In genomic region chr7:102713691-102714080, GRCh38 we compare ENCODE assay signal across 9 cellular contexts. TPM values are rescaled to one million over a fixed set of nuclear protein-coding genes. Genes with fewer than 3 reads are reported as not detected.
DNase-seq lines count a peak whose midpoint lies in the region; ATAC-seq, FAIRE-seq and TF ChIP-seq lines count a peak whose summit lies in the region.
"Not testable (repeated sequence)": the region's sequence is repeated elsewhere in the genome, so short reads cannot be mapped to it uniquely, and the experiment has no call there.
"Had no signal": no experiment of that assay in that cellular context is flagged by ENCODE, and none has a peak within 500 bp of the region (broad histone marks: within the 10 kb centered on the region; RNA-seq: fewer than 3 reads in every experiment).

No MANE protein-coding gene starts in this region.

- peak; percentile 82 for ATAC-seq in GM18511 (IDR thresholded peaks at IDR 0.05; ENCODE audit: unreplicated experiment)
- ATAC-seq in GM19438 (IDR thresholded peaks at IDR 0.05; ENCODE audit: low read depth, unreplicated experiment): peak; percentile 83
- ATAC-seq in HG03045 (IDR thresholded peaks at IDR 0.05; ENCODE audit: unreplicated experiment): peak; percentile 81
- peak; percentile 68 for ATAC-seq in HG03520 (IDR thresholded peaks at IDR 0.05; ENCODE audit: unreplicated experiment)
- peak; percentile 65 to 72 for ATAC-seq in activated CD4-positive, CD25-positive, alpha-beta regulatory T cell treated with anti-CD3 and anti-CD28 coated beads, Interleukin-2, amount 50 U/mL, for 24 hours
- peak; percentile 79 for ATAC-seq in GM12878

- not testable (repeated sequence) for TF ChIP-seq CTCF in GM12878 (IDR thresholded peaks at IDR 0.05 in 2 of 3, conservative IDR thresholded peaks at IDR 0.05 in 1 of 3; ENCODE audit: control insufficient read depth in 2 of 3, extremely low read depth in 1 of 3, insufficient read depth in 1 of 3, low read depth in 3 of 3, low read length in 3 of 3)

- CTCF ChIA-PET in GM12878 (lab: Yijun Ruan, JAX): not testable (repeated sequence)

- not testable (repeated sequence) for DNase-seq in H54 (ENCODE audit: insufficient read length, low spot score); GM12878 (ENCODE audit: low read depth, low spot score)

- not testable (repeated sequence) for H3K9me3 ChIP-seq in GM12878 (replicated peaks; ENCODE audit: control insufficient read depth, insufficient read depth, low read length)

- peaks cover 21% of the 10 kb centered on the region for H3K4me1 Mint-ChIP-seq in stimulated activated naive CD8-positive, alpha-beta T cell treated with anti-CD3 and anti-CD28 coated beads, Interleukin-15, Interleukin-2, amounts not matched to agents 100 ng/mL and 50 ng/mL, for 24 hours (ENCODE audit: low read depth)

- H3K27me3 ChIP-seq in GM12878 (replicated peaks in 1 of 2; ENCODE audit: control insufficient read depth in 2 of 2, insufficient read depth in 2 of 2, low read length in 1 of 2): not testable (repeated sequence)

- SMC1A ChIA-PET in GM12878 (lab: Charles Lee; ENCODE audit: uncharacterized antibody, unreplicated experiment): not testable (repeated sequence)

- H2AFZ ChIP-seq in GM12878 (ENCODE audit: control insufficient read depth, low read depth, low read length): not testable (repeated sequence)

- H3K4me2 ChIP-seq in GM12878 (ENCODE audit: control insufficient read depth, insufficient read depth): peak overlapping the region; percentile 92; the same call in 1 of the 2 replicates

- FAIRE-seq in H54 (lab: Jason Lieb, UNC) (peak; percentile 100), GM12878 (lab: Jason Lieb, UNC) (peak; percentile 98)

- H3K27ac Mint-ChIP-seq in stimulated activated naive CD8-positive, alpha-beta T cell treated with anti-CD3 and anti-CD28 coated beads, Interleukin-15, Interleukin-2, amounts not matched to agents 100 ng/mL and 50 ng/mL, for 24 hours: peak overlapping the region; percentile 76

- intact Hi-C loops in GM12878 (cut with micrococcal nuclease; ENCODE audit: unreplicated experiment): not testable (repeated sequence)

- not testable (repeated sequence) for H3K9ac ChIP-seq in GM12878 (ENCODE audit: control insufficient read depth, insufficient read depth, low read length)

- H3K4me3 ChIP-seq in GM12878: peak overlapping the region; percentile 59; the same call in 1 of the 2 replicates

- BruUV-seq in GM12878 (replicated peaks; lab: Mats Ljungman, UMichigan): not testable (repeated sequence)

- H3K36me3 ChIP-seq in GM12878 (ENCODE audit: control insufficient read depth in 2 of 2, insufficient read depth in 2 of 2, low read length in 1 of 2): not testable (repeated sequence)

- H3K36me3 Mint-ChIP-seq in stimulated activated naive CD8-positive, alpha-beta T cell treated with anti-CD3 and anti-CD28 coated beads, Interleukin-15, Interleukin-2, amounts not matched to agents 100 ng/mL and 50 ng/mL, for 24 hours (ENCODE audit: low read depth): not testable (repeated sequence)

- H3K27me3 Mint-ChIP-seq in stimulated activated naive CD8-positive, alpha-beta T cell treated with anti-CD3 and anti-CD28 coated beads, Interleukin-15, Interleukin-2, amounts not matched to agents 100 ng/mL and 50 ng/mL, for 24 hours: not testable (repeated sequence)

- WGBS in GM12878 (ENCODE audit: insufficient coverage, insufficient replicate concordance, low lambda C conversion rate, missing lambda C conversion rate): no CpG with 5 or more reads among the region's 1 CpG

- H3K4me3 Mint-ChIP-seq in stimulated activated naive CD8-positive, alpha-beta T cell treated with anti-CD3 and anti-CD28 coated beads, Interleukin-15, Interleukin-2, amounts not matched to agents 100 ng/mL and 50 ng/mL, for 24 hours: peak overlapping the region; percentile 38

- in situ Hi-C loops in GM12878 (cut with MboI): not testable (repeated sequence)

- TF ChIP-seq POLR2A in H54 (IDR thresholded peaks at IDR 0.05; ENCODE audit: low read depth, low read length); GM12878 (IDR thresholded peaks at IDR 0.05; ENCODE audit: low read depth, low read length): not testable (repeated sequence)

- RAD21 ChIA-PET in GM12878 (lab: Charles Lee; ENCODE audit: unreplicated experiment): not testable (repeated sequence)

- not testable (repeated sequence) for H3K79me2 ChIP-seq in GM12878 (ENCODE audit: control insufficient read depth, insufficient read depth, low read length)

- H3K4me1 ChIP-seq in GM12878 (ENCODE audit: control insufficient read depth, insufficient read depth, low read length): not testable (repeated sequence)

- not testable (repeated sequence) for TF ChIP-seq EP300 in GM12878 (IDR thresholded peaks at IDR 0.05; ENCODE audit: borderline replicate concordance in 1 of 2, control insufficient read depth in 1 of 2, low read depth in 2 of 2, low read length in 2 of 2)

- not testable (repeated sequence) for H3K9me3 Mint-ChIP-seq in stimulated activated naive CD8-positive, alpha-beta T cell treated with anti-CD3 and anti-CD28 coated beads, Interleukin-15, Interleukin-2, amounts not matched to agents 100 ng/mL and 50 ng/mL, for 24 hours

- not testable (repeated sequence) for H4K20me1 ChIP-seq in GM12878 (ENCODE audit: control insufficient read depth, insufficient read depth)

- not testable (repeated sequence) for TF ChIP-seq RAD21 in GM12878 (IDR thresholded peaks at IDR 0.05; ENCODE audit: insufficient read depth, low read depth, low read length)

- peak overlapping the region; percentile 90; the same call in 1 of the 2 replicates for H3K27ac ChIP-seq in GM12878 (ENCODE audit: control insufficient read depth, insufficient read depth)

- POLR2A ChIA-PET in GM12878 (lab: Charles Lee): not testable (repeated sequence)

RNA-seq across cellular contexts. Expression of gene FAM185A, which starts 35.1 kb away (rescaled TPM):
- 47.0 and 52.3 TPM in 2 replicates for total RNA-seq in GM12878 (2013; cell fraction: nucleolus; rRNA removed)
- total RNA-seq in GM12878 (2014; rRNA removed) (12.8 and 14.9 TPM in 2 replicates), GM12878 (2014; rRNA removed; fragmentation: Illumina TruSeq; extraction: Trizol) (7.8 and 11.6 TPM in 2 replicates), GM12878 (2021) (8.0 and 10.3 TPM in 2 replicates)
- polyA plus RNA-seq in GM12878 (2011; ENCODE audit: low read depth): 2.5 TPM
- polyA plus RNA-seq in GM12878 (2011; rRNA removed) (9.1 and 14.5 TPM in 2 replicates), GM12878 (2014; fragmentation: Illumina TruSeq; extraction: Trizol) (7.1 and 12.7 TPM in 2 replicates), GM12878 (2014; fragmentation: Nextera tagmentation; extraction: Ambion mirVana) (1 to 10 TPM; 1.9 to 2.2 TPM), GM12878 (2014; rRNA removed) (9.6 TPM in 2 replicates), GM12878 (2016; fragmentation: Nextera tagmentation; extraction: Ambion mirVana) (10 to 100 TPM in 1 of 2 experiments, 1 to 10 TPM in 1; 9.7 to 10.7 TPM)
- polyA plus RNA-seq in GM12878 (2011; cell fraction: cytosol; rRNA removed): 5.3 and 8.6 TPM in 2 replicates
- 12.7 and 18.3 TPM in 2 replicates for polyA plus RNA-seq in GM12878 (2011; cell fraction: nucleus; rRNA removed)
- 4.5 and 4.7 TPM in 2 replicates for polyA plus RNA-seq in GM12878 (2012)
- 8.0 and 10.4 TPM in 2 replicates for polyA minus RNA-seq in GM12878 (2011; rRNA and poly(A)+ RNA removed)
- 2.6 and 2.9 TPM in 2 replicates for polyA minus RNA-seq in GM12878 (2011; cell fraction: cytosol; rRNA and poly(A)+ RNA removed)
- 18.7 and 37.0 TPM in 2 replicates for polyA minus RNA-seq in GM12878 (2011; cell fraction: nucleus; rRNA and poly(A)+ RNA removed)

RNA-seq across cellular contexts. Expression of gene POLR2J2, which starts 42.2 kb away (rescaled TPM):
- total RNA-seq in GM12878 (2013; cell fraction: nucleolus; rRNA removed): 95.5 and 101 TPM in 2 replicates
- total RNA-seq in GM12878 (2014; rRNA removed) (3.4 and 4.4 TPM in 2 replicates), GM12878 (2014; rRNA removed; fragmentation: Illumina TruSeq; extraction: Trizol) (4.9 and 5.6 TPM in 2 replicates), GM12878 (2021) (6.7 and 11.4 TPM in 2 replicates)
- polyA plus RNA-seq in GM12878 (2011; ENCODE audit: low read depth): 1.6 TPM
- polyA plus RNA-seq in GM12878 (2011; rRNA removed) (7.1 and 7.7 TPM in 2 replicates), GM12878 (2014; fragmentation: Illumina TruSeq; extraction: Trizol) (3.2 and 4.5 TPM in 2 replicates), GM12878 (2014; fragmentation: Nextera tagmentation; extraction: Ambion mirVana) (1 to 10 TPM in 1 of 2 experiments, under 1 TPM in 1; 0.80 to 1.3 TPM), GM12878 (2014; rRNA removed) (8.0 and 10.5 TPM in 2 replicates), GM12878 (2016; fragmentation: Nextera tagmentation; extraction: Ambion mirVana) (10 to 100 TPM; 14.0 to 16.3 TPM)
- 4.2 and 7.6 TPM in 2 replicates for polyA plus RNA-seq in GM12878 (2011; cell fraction: cytosol; rRNA removed)
- 19.9 and 22.7 TPM in 2 replicates for polyA plus RNA-seq in GM12878 (2011; cell fraction: nucleus; rRNA removed)
- polyA plus RNA-seq in GM12878 (2012): 2.1 and 2.6 TPM in 2 replicates
- 10.2 and 18.2 TPM in 2 replicates for polyA minus RNA-seq in GM12878 (2011; rRNA and poly(A)+ RNA removed)
- polyA minus RNA-seq in GM12878 (2011; cell fraction: cytosol; rRNA and poly(A)+ RNA removed): 0.52 and 2.0 TPM in 2 replicates
- 10.2 and 21.3 TPM in 2 replicates for polyA minus RNA-seq in GM12878 (2011; cell fraction: nucleus; rRNA and poly(A)+ RNA removed)
- total RNA-seq: ascending aorta had no signal
